Comparison of ENCODE assay signal across 30 cellular contexts in genomic region chr14:20603813-20604212, GRCh38. TPM values are rescaled to one million over a fixed set of nuclear protein-coding genes. Genes with fewer than 3 reads are reported as not detected.
"Had no signal": no experiment of that assay in that cellular context is flagged by ENCODE, and none has a peak within 500 bp of the region (broad histone marks: within the 10 kb centered on the region; RNA-seq: fewer than 3 reads in every experiment).

No MANE protein-coding gene starts in this region.

- H3K27me3 ChIP-seq: body of pancreas, cardiac muscle cell, dorsolateral prefrontal cortex, gastrocnemius medialis, left lung, spleen, testis, transverse colon had no signal

- H3K4me1 Mint-ChIP-seq: natural killer cell had no signal

- H3K27ac Mint-ChIP-seq: activated CD4-positive, alpha-beta T cell treated with anti-CD3 and anti-CD28 coated beads for 36 hours; activated naive CD8-positive, alpha-beta T cell; natural killer cell had no signal

- H3K4me1 ChIP-seq: body of pancreas, gastrocnemius medialis, left lung, lower lobe of right lung, testis, transverse colon had no signal

- DNase-seq: activated CD4-positive, alpha-beta T cell treated with anti-CD3 and anti-CD28 coated beads for 36 hours; activated CD4-positive, alpha-beta T cell treated with anti-CD3 and anti-CD28 coated beads, Interleukin-2, amount 50 U/mL, for 4 hours; activated CD4-positive, CD25-positive, alpha-beta regulatory T cell; activated effector memory CD4-positive, alpha-beta T cell treated with Interleukin-2 at 50 U/mL for 16 hours; activated naive CD4-positive, alpha-beta T cell treated with Interleukin-2 at 50 U/mL for 16 hours; activated T-cell treated with anti-CD3 and anti-CD28 coated beads for 4 hours; anterior cingulate cortex; body of pancreas; dorsolateral prefrontal cortex; effector memory CD4-positive, alpha-beta T cell; erythroblast; gastrocnemius medialis; glutamatergic neuron; left lung; lower lobe of right lung; mesenchymal stem cell; natural killer cell; right cardiac atrium; spleen; stimulated activated naive CD4-positive, alpha-beta T cell treated with Interleukin-2 at 50 U/mL for 16 hours; testis; transverse colon had no signal

- H3K36me3 ChIP-seq: cardiac muscle cell, gastrocnemius medialis, left lung, lower lobe of right lung, spleen, transverse colon had no signal

- H3K36me3 Mint-ChIP-seq: activated naive CD8-positive, alpha-beta T cell; natural killer cell had no signal

- H3K27ac ChIP-seq: body of pancreas, cardiac muscle cell, coronary artery, dorsolateral prefrontal cortex, gastrocnemius medialis, left lung, lower lobe of right lung, spleen, testis, transverse colon had no signal

- FAIRE-seq: islet of Langerhans had no signal

- H3K4me3 ChIP-seq: body of pancreas, cardiac muscle cell, coronary artery, dorsolateral prefrontal cortex, gastrocnemius medialis, left lung, lower lobe of right lung, spleen, testis, transverse colon had no signal

- H3K4me3 Mint-ChIP-seq: activated CD4-positive, alpha-beta T cell treated with anti-CD3 and anti-CD28 coated beads for 36 hours; activated naive CD8-positive, alpha-beta T cell; natural killer cell had no signal

- H3K9me3 Mint-ChIP-seq: natural killer cell had no signal

- H3K27me3 Mint-ChIP-seq: activated CD4-positive, alpha-beta T cell treated with anti-CD3 and anti-CD28 coated beads for 36 hours; activated naive CD8-positive, alpha-beta T cell had no signal

- H3K9me3 ChIP-seq: body of pancreas, gastrocnemius medialis, left lung, lower lobe of right lung, spleen, testis, transverse colon had no signal

- ATAC-seq: activated CD4-positive, alpha-beta T cell treated with anti-CD3 and anti-CD28 coated beads for 36 hours; body of pancreas; gastrocnemius medialis; left lung; lower lobe of right lung; natural killer cell; right cardiac atrium had no signal

RNA-seq across cellular contexts. Expression of gene RNASE12, which starts 12.6 kb away (rescaled TPM):
- total RNA-seq: activated CD4-positive, alpha-beta T cell treated with anti-CD3 and anti-CD28 coated beads for 36 hours; body of pancreas; cardiac muscle cell; cerebellum; dorsolateral prefrontal cortex; gastrocnemius medialis; left lung; lower lobe of right lung; natural killer cell; omental fat pad; right cardiac atrium; spleen; testis; transverse colon; urinary bladder had no signal
- polyA plus RNA-seq: adipose tissue, cardiac muscle cell, right cardiac atrium, spleen, urinary bladder had no signal

RNA-seq across cellular contexts. Expression of gene RNASE11, which starts 16.0 kb away (rescaled TPM):
- total RNA-seq: activated CD4-positive, alpha-beta T cell treated with anti-CD3 and anti-CD28 coated beads for 36 hours; body of pancreas; cardiac muscle cell; cerebellum; dorsolateral prefrontal cortex; gastrocnemius medialis; left lung; lower lobe of right lung; natural killer cell; omental fat pad; right cardiac atrium; spleen; transverse colon; urinary bladder had no signal
- polyA plus RNA-seq: adipose tissue, cardiac muscle cell, right cardiac atrium, spleen, urinary bladder had no signal

RNA-seq across cellular contexts. Expression of gene OR6S1, which starts 37.7 kb away (rescaled TPM):
- total RNA-seq: activated CD4-positive, alpha-beta T cell treated with anti-CD3 and anti-CD28 coated beads for 36 hours; body of pancreas; cardiac muscle cell; cerebellum; dorsolateral prefrontal cortex; gastrocnemius medialis; left lung; lower lobe of right lung; natural killer cell; omental fat pad; right cardiac atrium; transverse colon; urinary bladder had no signal
- polyA plus RNA-seq: adipose tissue, cardiac muscle cell, right cardiac atrium, urinary bladder had no signal

RNA-seq across cellular contexts. Expression of gene RNASE9, which starts 43.0 kb away (rescaled TPM):
- total RNA-seq: activated CD4-positive, alpha-beta T cell treated with anti-CD3 and anti-CD28 coated beads for 36 hours; body of pancreas; cardiac muscle cell; cerebellum; dorsolateral prefrontal cortex; gastrocnemius medialis; left lung; lower lobe of right lung; natural killer cell; omental fat pad; right cardiac atrium; spleen; testis; transverse colon; urinary bladder had no signal
- polyA plus RNA-seq: adipose tissue, cardiac muscle cell, right cardiac atrium, spleen, urinary bladder had no signal
